In the genomic region with DNA sequence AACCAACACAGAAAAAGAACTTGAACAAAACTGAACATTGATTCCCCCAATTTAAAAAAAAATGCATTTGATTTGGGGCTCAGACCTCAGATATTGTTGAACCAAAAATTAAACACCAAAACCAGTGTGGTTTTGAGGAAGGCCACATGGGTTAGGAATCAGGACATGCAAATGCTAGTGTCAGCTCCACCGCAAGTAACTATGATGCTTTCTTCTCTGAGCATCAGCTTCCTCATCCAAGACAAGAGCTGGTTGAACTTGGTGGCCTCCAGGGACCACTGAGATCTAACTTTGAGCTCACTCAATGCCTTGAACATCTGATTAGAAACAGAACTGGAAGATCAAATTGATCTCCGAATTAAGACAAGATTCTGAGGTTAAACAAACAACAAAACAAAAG, we compare ENCODE assay signal across 20 cellular contexts.
A peak's percentile ranks its signal among the peaks of the same experiment; 100 is the strongest.
DNase-seq lines count a peak whose midpoint lies in the region; ATAC-seq, FAIRE-seq and TF ChIP-seq lines count a peak whose summit lies in the region.
"Had no signal": no experiment of that assay in that cellular context is flagged by ENCODE, and none has a peak within 500 bp of the region (broad histone marks: within the 10 kb centered on the region; RNA-seq: fewer than 3 reads in every experiment).

No MANE protein-coding gene starts in this region.

- intact Hi-C loops in GM12878 (cut with micrococcal nuclease; ENCODE audit: unreplicated experiment): no loop called here

- POLR2A ChIA-PET in GM12878 (lab: Charles Lee): no interaction called here

- peak overlapping the region; percentile 18 for H3K4me2 ChIP-seq in BLaER1
- H3K4me2 ChIP-seq in Karpas-422 (ENCODE audit: low read depth, low read length, poor library complexity, severe bottlenecking): peak overlapping the region; percentile 68
- no peak overlapping the region for H3K4me2 ChIP-seq in GM12878 (ENCODE audit: control insufficient read depth, insufficient read depth)

- H2AFZ ChIP-seq in Karpas-422 (ENCODE audit: low read length) (peak overlapping the region; percentile 58), GM12878 (ENCODE audit: control insufficient read depth, low read depth, low read length) (no peak overlapping the region)

- ATAC-seq in GM18867 (IDR thresholded peaks at IDR 0.05; ENCODE audit: unreplicated experiment): peak; percentile 55
- ATAC-seq in GM12878: no peak
- no peak for ATAC-seq in HG03432 (IDR thresholded peaks at IDR 0.05; ENCODE audit: unreplicated experiment)

- no peaks in the 10 kb centered on the region for H3K9me2 ChIP-seq in Karpas-422 (replicated peaks; ENCODE audit: insufficient read depth, low read length)

- no peaks in the 10 kb centered on the region for H4K20me1 ChIP-seq in BLaER1
- no peaks in the 10 kb centered on the region for H4K20me1 ChIP-seq in Karpas-422 (ENCODE audit: insufficient read depth, low read depth, low read length)
- no peaks in the 10 kb centered on the region for H4K20me1 ChIP-seq in GM12878 (ENCODE audit: control insufficient read depth, insufficient read depth)

- CTCF ChIA-PET in GM12878 (lab: Yijun Ruan, JAX): no interaction called here

- H3K9ac ChIP-seq in BLaER1 (no peak overlapping the region), Karpas-422 (ENCODE audit: low read length) (peak overlapping the region; percentile 36; the same call in 1 of the 2 replicates), GM12878 (ENCODE audit: control insufficient read depth, insufficient read depth, low read length) (no peak overlapping the region)

- FAIRE-seq in GM12878 (lab: Jason Lieb, UNC): no peak
- FAIRE-seq: A204.1, G401.6, GM12891, H54 had no signal

- RAD21 ChIA-PET in GM12878 (lab: Charles Lee; ENCODE audit: unreplicated experiment): no interaction called here

- DNase-seq in Karpas-422 (peak; percentile 86), GM12878 (ENCODE audit: low read depth, low spot score) (no peak), COLO668 (lab: John Stamatoyannopoulos, UW; ENCODE audit: unreplicated experiment) (no peak), SW480 (ENCODE audit: low spot score) (no peak)
- DNase-seq: C1 segment of cervical spinal cord; Caco-2; CD4-positive, alpha-beta memory T cell; DMS153; DND-41; GOT3; HFFc6 had no signal

- BruUV-seq in GM12878 (replicated peaks; lab: Mats Ljungman, UMichigan): no TSS peak

- in situ Hi-C loops in GM12878 (cut with MboI): no loop called here

- no peaks in the 10 kb centered on the region for H3K36me3 ChIP-seq in BLaER1
- H3K36me3 ChIP-seq in Karpas-422 (ENCODE audit: insufficient read depth, low read length): no peaks in the 10 kb centered on the region
- no peaks in the 10 kb centered on the region for H3K36me3 ChIP-seq in GM12878 (ENCODE audit: control insufficient read depth in 2 of 2, insufficient read depth in 2 of 2, low read length in 1 of 2)
- H3K36me3 ChIP-seq: HAP-1 had no signal

- TF ChIP-seq RAD21 in GM12878 (IDR thresholded peaks at IDR 0.05; ENCODE audit: insufficient read depth, low read depth, low read length): no peak

- 0% methylated on average over 2 of the region's 2 CpGs for WGBS in GM12878 (ENCODE audit: insufficient coverage, insufficient replicate concordance, low lambda C conversion rate, missing lambda C conversion rate)

- H3K4me1 ChIP-seq in BLaER1 (peaks cover 10% of the 10 kb centered on the region; the same call in 1 of the 2 replicates), Karpas-422 (ENCODE audit: low read length) (peaks cover 27% of the 10 kb centered on the region), GM12878 (ENCODE audit: control insufficient read depth, insufficient read depth, low read length) (no peaks in the 10 kb centered on the region)
- H3K4me1 ChIP-seq: Caco-2, HAP-1 had no signal

- no peaks in the 10 kb centered on the region for H3K27me3 ChIP-seq in BLaER1
- H3K27me3 ChIP-seq in Karpas-422 (ENCODE audit: low read length): no peaks in the 10 kb centered on the region
- no peaks in the 10 kb centered on the region for H3K27me3 ChIP-seq in GM12878 (replicated peaks in 1 of 2; ENCODE audit: control insufficient read depth in 2 of 2, insufficient read depth in 2 of 2, low read length in 1 of 2)

- H3K27ac ChIP-seq in BLaER1: no peak overlapping the region
- H3K27ac ChIP-seq in Karpas-422 (ENCODE audit: low read length): peak overlapping the region; percentile 84
- H3K27ac ChIP-seq in GM12878 (ENCODE audit: control insufficient read depth, insufficient read depth): no peak overlapping the region
- H3K27ac ChIP-seq: 22Rv1 had no signal

- TF ChIP-seq CTCF in GM12878 (IDR thresholded peaks at IDR 0.05 in 2 of 3, conservative IDR thresholded peaks at IDR 0.05 in 1 of 3; ENCODE audit: control insufficient read depth in 2 of 3, extremely low read depth in 1 of 3, insufficient read depth in 1 of 3, low read depth in 3 of 3, low read length in 3 of 3): no peak

- SMC1A ChIA-PET in GM12878 (lab: Charles Lee; ENCODE audit: uncharacterized antibody, unreplicated experiment): no interaction called here

- TF ChIP-seq POLR2A in GM12878 (IDR thresholded peaks at IDR 0.05; ENCODE audit: low read depth, low read length): no peak

- H3K4me3 ChIP-seq in BLaER1 (no peak overlapping the region), Karpas-422 (ENCODE audit: low read length) (peak overlapping the region; percentile 38), GM12878 (no peak overlapping the region)
- H3K4me3 ChIP-seq: HAP-1 had no signal

- no peak for TF ChIP-seq EP300 in GM12878 (IDR thresholded peaks at IDR 0.05; ENCODE audit: borderline replicate concordance in 1 of 2, control insufficient read depth in 1 of 2, low read depth in 2 of 2, low read length in 2 of 2)

- H3K79me2 ChIP-seq in Karpas-422 (ENCODE audit: low read length) (no peaks in the 10 kb centered on the region), GM12878 (ENCODE audit: control insufficient read depth, insufficient read depth, low read length) (no peaks in the 10 kb centered on the region)

- peaks cover 5% of the 10 kb centered on the region; the same call in 1 of the 2 replicates for H3K9me3 ChIP-seq in BLaER1
- no peaks in the 10 kb centered on the region for H3K9me3 ChIP-seq in Karpas-422 (ENCODE audit: low read length)
- H3K9me3 ChIP-seq in GM12878 (replicated peaks; ENCODE audit: control insufficient read depth, insufficient read depth, low read length): no peaks in the 10 kb centered on the region
- H3K9me3 ChIP-seq: Caco-2, HAP-1 had no signal

TF ChIP-seq in GM12878, 131 proteins besides CTCF, POLR2A, EP300 and RAD21:
- TF ChIP-seq RUNX3 (IDR thresholded peaks at IDR 0.05; ENCODE audit: low read length): peak; percentile 29; the same call in 1 of the 2 replicates
- TF ChIP-seq SMARCA5 (IDR thresholded peaks at IDR 0.05): no peak
